In genomic region chrX:40172169-40172979, GRCh38 we compare ENCODE assay signal across 9 cellular contexts.
A peak's percentile ranks its signal among the peaks of the same experiment; 100 is the strongest.
DNase-seq lines count a peak whose midpoint lies in the region; ATAC-seq and TF ChIP-seq lines count a peak whose summit lies in the region.
"Had no signal": no experiment of that assay in that cellular context is flagged by ENCODE, and none has a peak within 500 bp of the region (broad histone marks: within the 10 kb centered on the region; RNA-seq: fewer than 3 reads in every experiment).

No MANE protein-coding gene starts in this region.

- TF ChIP-seq POLR2A in ovary (IDR thresholded peaks at IDR 0.05): no peak

- DNase-seq in HT-29 (ENCODE audit: low spot score) (peak; percentile 32), Right ventricle myocardium inferior (ENCODE audit: missing footprints) (peak; percentile 88), ovary (peak; percentile 69 to 83 (median 76)), GM10266 (ENCODE audit: extremely low spot score) (no peak)
- DNase-seq in activated effector memory CD4-positive, alpha-beta T cell treated with Interleukin-2 at 50 U/mL for 16 hours: peak; percentile 24

- intact Hi-C loops in Right ventricle myocardium inferior (cut with DNase I): loop anchor here (5.0 kb wide), 1 partner anchor 355 kb away; no protein-coding TSS in a partner anchor
- intact Hi-C loops in ovary (cut with DNase I): loop anchor here in 2 of 4 donors (5.0 kb wide), 2 partner anchors 160 to 355 kb away; no protein-coding TSS in a partner anchor

- peaks cover 54 to 67% (median 63%) of the 10 kb centered on the region in 10 experiments for H3K4me1 ChIP-seq in BLaER1 treated with 17β-estradiol and CSF1 and Interleukin-3, amounts not matched to agents 10 nM and 100 nM
- no peaks in the 10 kb centered on the region for H3K4me1 ChIP-seq in ovary (ENCODE audit: insufficient read depth)

- H3K36me3 ChIP-seq in BLaER1 treated with 17β-estradiol and CSF1 and Interleukin-3, amounts not matched to agents 10 nM and 100 nM: no peaks in the 10 kb centered on the region
- H3K36me3 ChIP-seq in ovary: no peaks in the 10 kb centered on the region

- H3K9ac ChIP-seq in BLaER1 treated with 17β-estradiol and CSF1 and Interleukin-3, amounts not matched to agents 10 nM and 100 nM: peak overlapping the region; percentile 76 to 98 (median 96)

- no peaks in the 10 kb centered on the region for H4K20me1 ChIP-seq in BLaER1 treated with 17β-estradiol and CSF1 and Interleukin-3, amounts not matched to agents 10 nM and 100 nM

- WGBS in ovary, 3 donors: 5 to 11% (median 6%) methylated on average over 72 to 75 of the region's 75 CpGs

- peak overlapping the region; percentile 81 to 95 (median 90) for H3K4me2 ChIP-seq in BLaER1 treated with 17β-estradiol and CSF1 and Interleukin-3, amounts not matched to agents 10 nM and 100 nM

- H3K4me3 ChIP-seq in BLaER1 treated with 17β-estradiol and CSF1 and Interleukin-3, amounts not matched to agents 10 nM and 100 nM: peak overlapping the region; percentile 42 to 74 (median 65)
- peak overlapping the region; percentile 39 for H3K4me3 ChIP-seq in ovary

- TF ChIP-seq CTCF in ovary (IDR thresholded peaks at IDR 0.05) (no peak), GM10266 (IDR thresholded peaks at IDR 0.05; ENCODE audit: control insufficient read depth, insufficient read depth, low read depth, missing control alignments) (no peak)

- H3K9me3 ChIP-seq in BLaER1 treated with 17β-estradiol and CSF1 and Interleukin-3, amounts not matched to agents 10 nM and 100 nM (replicated peaks in 1 of 11): peaks cover 44 to 66% (median 54%) of the 10 kb centered on the region in 11 experiments
- no peaks in the 10 kb centered on the region for H3K9me3 ChIP-seq in ovary

- peak overlapping the region; percentile 67 to 100 (median 99) for H3K27ac ChIP-seq in BLaER1 treated with 17β-estradiol and CSF1 and Interleukin-3, amounts not matched to agents 10 nM and 100 nM
- peak overlapping the region; percentile 84 to 89 for H3K27ac ChIP-seq in ovary
- H3K27ac ChIP-seq: HL-60 had no signal

- H3K27me3 ChIP-seq in BLaER1 treated with 17β-estradiol and CSF1 and Interleukin-3, amounts not matched to agents 10 nM and 100 nM: peaks cover 0 to 4% (median 0%) of the 10 kb centered on the region in 11 experiments; a peak in 1 of 22 replicates
- no peaks in the 10 kb centered on the region for H3K27me3 ChIP-seq in ovary

- TF ChIP-seq EP300 in ovary (IDR thresholded peaks at IDR 0.05): no peak

- ATAC-seq in Right ventricle myocardium inferior: peak; percentile 37
- ATAC-seq in HG03280 (IDR thresholded peaks at IDR 0.05; ENCODE audit: unreplicated experiment): no peak
- no peak for ATAC-seq in HG02623 (IDR thresholded peaks at IDR 0.05; ENCODE audit: unreplicated experiment)
